In genomic region chr14:33812596-33812995, GRCh38 we compare ENCODE assay signal across 22 cellular contexts.
"Had no signal": no experiment of that assay in that cellular context is flagged by ENCODE, and none has a peak within 500 bp of the region (broad histone marks: within the 10 kb centered on the region; RNA-seq: fewer than 3 reads in every experiment).

No MANE protein-coding gene starts in this region.

- H3K27me3 ChIP-seq: ovary, sigmoid colon, tibial nerve, uterus had no signal

- H3K4me3 Mint-ChIP-seq: mesothelial cell of epicardium; naive thymus-derived CD4-positive, alpha-beta T cell; natural killer cell treated with Interleukin-12 subunit alpha and Interleukin-12 subunit beta and Interleukin-15 and Interleukin-18, amount 100 ng/mL, for 72 hours; stimulated activated effector memory CD8-positive, alpha-beta T cell treated with anti-CD3 and anti-CD28 coated beads, Interleukin-12 subunit alpha, Interleukin-12 subunit beta, amount 100 ng/mL, for 72 hours; stimulated activated naive CD8-positive, alpha-beta T cell treated with anti-CD3 and anti-CD28 coated beads, Interleukin-15, amount 100 ng/mL, for 72 hours; type B pancreatic cell had no signal

- H3K9me3 ChIP-seq: left ventricle myocardium inferior, ovary, prostate gland, sigmoid colon, spleen, tibial nerve, uterus had no signal

- ATAC-seq: naive thymus-derived CD4-positive, alpha-beta T cell; natural killer cell treated with Interleukin-12 subunit alpha and Interleukin-12 subunit beta and Interleukin-15 and Interleukin-18, amount 100 ng/mL, for 72 hours; stimulated activated effector memory CD8-positive, alpha-beta T cell treated with anti-CD3 and anti-CD28 coated beads, Interleukin-12 subunit alpha, Interleukin-12 subunit beta, amount 100 ng/mL, for 72 hours; stimulated activated naive CD8-positive, alpha-beta T cell treated with anti-CD3 and anti-CD28 coated beads, Interleukin-15, amount 100 ng/mL, for 72 hours had no signal

- H3K36me3 Mint-ChIP-seq: mesothelial cell of epicardium; natural killer cell treated with Interleukin-12 subunit alpha and Interleukin-12 subunit beta and Interleukin-15 and Interleukin-18, amount 100 ng/mL, for 72 hours; stimulated activated effector memory CD8-positive, alpha-beta T cell treated with anti-CD3 and anti-CD28 coated beads, Interleukin-12 subunit alpha, Interleukin-12 subunit beta, amount 100 ng/mL, for 72 hours; type B pancreatic cell had no signal

- H3K27ac ChIP-seq: left ventricle myocardium inferior, ovary, prostate gland, sigmoid colon, spleen, tibial nerve, uterus had no signal

- DNase-seq: islet precursor cell; left ventricle myocardium inferior; mesendoderm; naive thymus-derived CD4-positive, alpha-beta T cell; ovary; retina; right cardiac atrium; sigmoid colon; small intestine; spleen; stimulated activated CD4-positive, alpha-beta T cell treated with anti-CD3 and anti-CD28 coated beads, Interleukin-4, amount 100 ng/mL, for 24 hours; stimulated activated naive CD4-positive, alpha-beta T cell treated with Interleukin-2 at 50 U/mL for 16 hours; stimulated activated naive CD8-positive, alpha-beta T cell treated with anti-CD3 and anti-CD28 coated beads, Interleukin-15, amount 100 ng/mL, for 72 hours; substantia nigra; uterus had no signal

- H3K9me3 Mint-ChIP-seq: mesothelial cell of epicardium; stimulated activated naive CD8-positive, alpha-beta T cell treated with anti-CD3 and anti-CD28 coated beads, Interleukin-15, amount 100 ng/mL, for 72 hours had no signal

- H3K4me1 ChIP-seq: left ventricle myocardium inferior, prostate gland, sigmoid colon, spleen, tibial nerve, uterus had no signal

- H3K4me1 Mint-ChIP-seq: naive thymus-derived CD4-positive, alpha-beta T cell; stimulated activated effector memory CD8-positive, alpha-beta T cell treated with anti-CD3 and anti-CD28 coated beads, Interleukin-12 subunit alpha, Interleukin-12 subunit beta, amount 100 ng/mL, for 72 hours; stimulated activated naive CD8-positive, alpha-beta T cell treated with anti-CD3 and anti-CD28 coated beads, Interleukin-15, amount 100 ng/mL, for 72 hours had no signal

- H3K27ac Mint-ChIP-seq: mesothelial cell of epicardium; naive thymus-derived CD4-positive, alpha-beta T cell; natural killer cell treated with Interleukin-12 subunit alpha and Interleukin-12 subunit beta and Interleukin-15 and Interleukin-18, amount 100 ng/mL, for 72 hours; stimulated activated effector memory CD8-positive, alpha-beta T cell treated with anti-CD3 and anti-CD28 coated beads, Interleukin-12 subunit alpha, Interleukin-12 subunit beta, amount 100 ng/mL, for 72 hours; stimulated activated naive CD8-positive, alpha-beta T cell treated with anti-CD3 and anti-CD28 coated beads, Interleukin-15, amount 100 ng/mL, for 72 hours; type B pancreatic cell had no signal

- H3K36me3 ChIP-seq: left ventricle myocardium inferior, ovary, prostate gland, sigmoid colon, spleen, tibial nerve, uterus had no signal

- H3K4me3 ChIP-seq: left ventricle myocardium inferior, lung, ovary, prostate gland, sigmoid colon, spleen, tibial nerve, uterus had no signal

- FAIRE-seq: small intestine had no signal
